Comparison of ENCODE assay signal across 3 cellular contexts in the genomic region with DNA sequence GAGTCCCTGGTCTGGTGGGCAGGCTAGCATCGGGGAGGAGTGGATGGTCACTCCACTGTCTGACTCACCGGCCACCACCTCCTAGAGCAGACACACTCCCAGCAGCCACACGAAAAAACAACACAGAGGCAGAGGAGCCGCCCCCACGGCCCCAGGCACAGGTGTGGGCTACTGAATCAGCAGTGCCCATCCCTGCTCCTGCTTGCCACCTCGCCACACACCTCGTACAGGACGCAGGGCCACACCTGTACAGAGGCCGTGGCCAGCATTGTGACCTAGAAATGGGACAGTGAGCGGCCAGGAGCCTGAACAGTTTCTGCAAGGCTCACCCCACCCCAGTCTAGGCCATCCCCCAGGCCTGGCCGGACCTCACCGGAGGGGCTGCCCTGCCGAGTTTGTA.
TF ChIP-seq lines count a peak whose summit lies in the region.

No MANE protein-coding gene starts in this region.

TF ChIP-seq in HCT116, 20 proteins besides CTCF, POLR2A, EP300 and RAD21:
- no peak for TF ChIP-seq ZNF274 (IDR thresholded peaks at IDR 0.05; ENCODE audit: low read depth, low read length)
- no peak for TF ChIP-seq SRF (IDR thresholded peaks at IDR 0.05; ENCODE audit: low read depth)
- no peak for TF ChIP-seq EZH2phosphoT487 (IDR thresholded peaks at IDR 0.05; ENCODE audit: borderline replicate concordance)
- no peak for TF ChIP-seq SIN3A (IDR thresholded peaks at IDR 0.05; ENCODE audit: low read depth)
- no peak for TF ChIP-seq JUND (IDR thresholded peaks at IDR 0.05)
- TF ChIP-seq FOSL1 (IDR thresholded peaks at IDR 0.05; ENCODE audit: low read depth) = no peak
- TF ChIP-seq CEBPB (IDR thresholded peaks at IDR 0.05; ENCODE audit: low read depth) = no peak
- no peak for TF ChIP-seq POLR2AphosphoS5 (IDR thresholded peaks at IDR 0.05; ENCODE audit: low read depth, low read length)
- no peak for TF ChIP-seq CBX3 (IDR thresholded peaks at IDR 0.05; ENCODE audit: low read depth)
- TF ChIP-seq EGR1 (IDR thresholded peaks at IDR 0.05; ENCODE audit: low read depth) = no peak
- TF ChIP-seq, protein P1, sequence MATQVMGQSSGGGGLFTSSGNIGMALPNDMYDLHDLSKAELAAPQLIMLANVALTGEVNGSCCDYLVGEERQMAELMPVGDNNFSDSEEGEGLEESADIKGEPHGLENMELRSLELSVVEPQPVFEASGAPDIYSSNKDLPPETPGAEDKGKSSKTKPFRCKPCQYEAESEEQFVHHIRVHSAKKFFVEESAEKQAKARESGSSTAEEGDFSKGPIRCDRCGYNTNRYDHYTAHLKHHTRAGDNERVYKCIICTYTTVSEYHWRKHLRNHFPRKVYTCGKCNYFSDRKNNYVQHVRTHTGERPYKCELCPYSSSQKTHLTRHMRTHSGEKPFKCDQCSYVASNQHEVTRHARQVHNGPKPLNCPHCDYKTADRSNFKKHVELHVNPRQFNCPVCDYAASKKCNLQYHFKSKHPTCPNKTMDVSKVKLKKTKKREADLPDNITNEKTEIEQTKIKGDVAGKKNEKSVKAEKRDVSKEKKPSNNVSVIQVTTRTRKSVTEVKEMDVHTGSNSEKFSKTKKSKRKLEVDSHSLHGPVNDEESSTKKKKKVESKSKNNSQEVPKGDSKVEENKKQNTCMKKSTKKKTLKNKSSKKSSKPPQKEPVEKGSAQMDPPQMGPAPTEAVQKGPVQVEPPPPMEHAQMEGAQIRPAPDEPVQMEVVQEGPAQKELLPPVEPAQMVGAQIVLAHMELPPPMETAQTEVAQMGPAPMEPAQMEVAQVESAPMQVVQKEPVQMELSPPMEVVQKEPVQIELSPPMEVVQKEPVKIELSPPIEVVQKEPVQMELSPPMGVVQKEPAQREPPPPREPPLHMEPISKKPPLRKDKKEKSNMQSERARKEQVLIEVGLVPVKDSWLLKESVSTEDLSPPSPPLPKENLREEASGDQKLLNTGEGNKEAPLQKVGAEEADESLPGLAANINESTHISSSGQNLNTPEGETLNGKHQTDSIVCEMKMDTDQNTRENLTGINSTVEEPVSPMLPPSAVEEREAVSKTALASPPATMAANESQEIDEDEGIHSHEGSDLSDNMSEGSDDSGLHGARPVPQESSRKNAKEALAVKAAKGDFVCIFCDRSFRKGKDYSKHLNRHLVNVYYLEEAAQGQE (IDR thresholded peaks at IDR 0.05; ENCODE audit: low read depth) = no peak
- TF ChIP-seq ELF1 (IDR thresholded peaks at IDR 0.05; ENCODE audit: borderline replicate concordance, low read depth) = no peak
- TF ChIP-seq SP1 (IDR thresholded peaks at IDR 0.05; ENCODE audit: low read depth) = no peak
- TF ChIP-seq, protein P2, sequence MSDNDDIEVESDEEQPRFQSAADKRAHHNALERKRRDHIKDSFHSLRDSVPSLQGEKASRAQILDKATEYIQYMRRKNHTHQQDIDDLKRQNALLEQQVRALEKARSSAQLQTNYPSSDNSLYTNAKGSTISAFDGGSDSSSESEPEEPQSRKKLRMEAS (IDR thresholded peaks at IDR 0.05) = no peak
- TF ChIP-seq, protein P3, sequence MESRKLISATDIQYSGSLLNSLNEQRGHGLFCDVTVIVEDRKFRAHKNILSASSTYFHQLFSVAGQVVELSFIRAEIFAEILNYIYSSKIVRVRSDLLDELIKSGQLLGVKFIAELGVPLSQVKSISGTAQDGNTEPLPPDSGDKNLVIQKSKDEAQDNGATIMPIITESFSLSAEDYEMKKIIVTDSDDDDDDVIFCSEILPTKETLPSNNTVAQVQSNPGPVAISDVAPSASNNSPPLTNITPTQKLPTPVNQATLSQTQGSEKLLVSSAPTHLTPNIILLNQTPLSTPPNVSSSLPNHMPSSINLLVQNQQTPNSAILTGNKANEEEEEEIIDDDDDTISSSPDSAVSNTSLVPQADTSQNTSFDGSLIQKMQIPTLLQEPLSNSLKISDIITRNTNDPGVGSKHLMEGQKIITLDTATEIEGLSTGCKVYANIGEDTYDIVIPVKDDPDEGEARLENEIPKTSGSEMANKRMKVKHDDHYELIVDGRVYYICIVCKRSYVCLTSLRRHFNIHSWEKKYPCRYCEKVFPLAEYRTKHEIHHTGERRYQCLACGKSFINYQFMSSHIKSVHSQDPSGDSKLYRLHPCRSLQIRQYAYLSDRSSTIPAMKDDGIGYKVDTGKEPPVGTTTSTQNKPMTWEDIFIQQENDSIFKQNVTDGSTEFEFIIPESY (IDR thresholded peaks at IDR 0.05; ENCODE audit: extremely low read depth, insufficient replicate concordance, low read length) = no peak

TF ChIP-seq in K562, 482 proteins besides CTCF, POLR2A, EP300 and RAD21 (continues in another document):
- TF ChIP-seq PTTG1 (tag; IDR thresholded peaks at IDR 0.05; ENCODE audit: low read depth) (no peak), CSDE1 (IDR thresholded peaks at IDR 0.05) (no peak), CBX3 (IDR thresholded peaks at IDR 0.05; ENCODE audit: borderline replicate concordance in 1 of 2, low read length in 2 of 2) (no peak), ZNF143 (CRISPR knock-in tag; IDR thresholded peaks at IDR 0.05) (no peak), SMAD3 (CRISPR knock-in tag; conservative IDR thresholded peaks at IDR 0.05) (no peak), GATA2 (CRISPR knock-in tag; IDR thresholded peaks at IDR 0.05) (no peak), ZNF311 (CRISPR knock-in tag; IDR thresholded peaks at IDR 0.05) (no peak), FOXP1 (CRISPR knock-in tag; IDR thresholded peaks at IDR 0.05) (no peak), MBD2 (IDR thresholded peaks at IDR 0.05; ENCODE audit: borderline replicate concordance, low read depth) (no peak), TCF3 (CRISPR knock-in tag; IDR thresholded peaks at IDR 0.05) (no peak), DMBX1 (CRISPR knock-in tag; IDR thresholded peaks at IDR 0.05; ENCODE audit: borderline replicate concordance) (no peak), PCBP2 (IDR thresholded peaks at IDR 0.05; ENCODE audit: low read depth, low read length, poor library complexity, severe bottlenecking) (no peak), ARNT (IDR thresholded peaks at IDR 0.05) (no peak)
- TF ChIP-seq, protein P4, sequence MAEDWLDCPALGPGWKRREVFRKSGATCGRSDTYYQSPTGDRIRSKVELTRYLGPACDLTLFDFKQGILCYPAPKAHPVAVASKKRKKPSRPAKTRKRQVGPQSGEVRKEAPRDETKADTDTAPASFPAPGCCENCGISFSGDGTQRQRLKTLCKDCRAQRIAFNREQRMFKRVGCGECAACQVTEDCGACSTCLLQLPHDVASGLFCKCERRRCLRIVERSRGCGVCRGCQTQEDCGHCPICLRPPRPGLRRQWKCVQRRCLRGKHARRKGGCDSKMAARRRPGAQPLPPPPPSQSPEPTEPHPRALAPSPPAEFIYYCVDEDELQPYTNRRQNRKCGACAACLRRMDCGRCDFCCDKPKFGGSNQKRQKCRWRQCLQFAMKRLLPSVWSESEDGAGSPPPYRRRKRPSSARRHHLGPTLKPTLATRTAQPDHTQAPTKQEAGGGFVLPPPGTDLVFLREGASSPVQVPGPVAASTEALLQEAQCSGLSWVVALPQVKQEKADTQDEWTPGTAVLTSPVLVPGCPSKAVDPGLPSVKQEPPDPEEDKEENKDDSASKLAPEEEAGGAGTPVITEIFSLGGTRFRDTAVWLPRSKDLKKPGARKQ (CRISPR knock-in tag; IDR thresholded peaks at IDR 0.05) = no peak
- TF ChIP-seq, protein P5, sequence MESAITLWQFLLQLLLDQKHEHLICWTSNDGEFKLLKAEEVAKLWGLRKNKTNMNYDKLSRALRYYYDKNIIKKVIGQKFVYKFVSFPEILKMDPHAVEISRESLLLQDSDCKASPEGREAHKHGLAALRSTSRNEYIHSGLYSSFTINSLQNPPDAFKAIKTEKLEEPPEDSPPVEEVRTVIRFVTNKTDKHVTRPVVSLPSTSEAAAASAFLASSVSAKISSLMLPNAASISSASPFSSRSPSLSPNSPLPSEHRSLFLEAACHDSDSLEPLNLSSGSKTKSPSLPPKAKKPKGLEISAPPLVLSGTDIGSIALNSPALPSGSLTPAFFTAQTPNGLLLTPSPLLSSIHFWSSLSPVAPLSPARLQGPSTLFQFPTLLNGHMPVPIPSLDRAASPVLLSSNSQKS (CRISPR knock-in tag; IDR thresholded peaks at IDR 0.05) = no peak
- TF ChIP-seq, protein P6, sequence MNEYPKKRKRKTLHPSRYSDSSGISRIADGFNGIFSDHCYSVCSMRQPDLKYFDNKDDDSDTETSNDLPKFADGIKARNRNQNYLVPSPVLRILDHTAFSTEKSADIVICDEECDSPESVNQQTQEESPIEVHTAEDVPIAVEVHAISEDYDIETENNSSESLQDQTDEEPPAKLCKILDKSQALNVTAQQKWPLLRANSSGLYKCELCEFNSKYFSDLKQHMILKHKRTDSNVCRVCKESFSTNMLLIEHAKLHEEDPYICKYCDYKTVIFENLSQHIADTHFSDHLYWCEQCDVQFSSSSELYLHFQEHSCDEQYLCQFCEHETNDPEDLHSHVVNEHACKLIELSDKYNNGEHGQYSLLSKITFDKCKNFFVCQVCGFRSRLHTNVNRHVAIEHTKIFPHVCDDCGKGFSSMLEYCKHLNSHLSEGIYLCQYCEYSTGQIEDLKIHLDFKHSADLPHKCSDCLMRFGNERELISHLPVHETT (CRISPR knock-in tag; conservative IDR thresholded peaks at IDR 0.05 in 1 of 2, IDR thresholded peaks at IDR 0.05 in 1 of 2) = no peak
- TF ChIP-seq, protein P7, sequence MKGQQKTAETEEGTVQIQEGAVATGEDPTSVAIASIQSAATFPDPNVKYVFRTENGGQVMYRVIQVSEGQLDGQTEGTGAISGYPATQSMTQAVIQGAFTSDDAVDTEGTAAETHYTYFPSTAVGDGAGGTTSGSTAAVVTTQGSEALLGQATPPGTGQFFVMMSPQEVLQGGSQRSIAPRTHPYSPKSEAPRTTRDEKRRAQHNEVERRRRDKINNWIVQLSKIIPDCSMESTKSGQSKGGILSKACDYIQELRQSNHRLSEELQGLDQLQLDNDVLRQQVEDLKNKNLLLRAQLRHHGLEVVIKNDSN (CRISPR knock-in tag; IDR thresholded peaks at IDR 0.05) = no peak

TF ChIP-seq in HepG2, 621 proteins besides CTCF, POLR2A, EP300 and RAD21 (continues in another document):
- TF ChIP-seq, protein P8, sequence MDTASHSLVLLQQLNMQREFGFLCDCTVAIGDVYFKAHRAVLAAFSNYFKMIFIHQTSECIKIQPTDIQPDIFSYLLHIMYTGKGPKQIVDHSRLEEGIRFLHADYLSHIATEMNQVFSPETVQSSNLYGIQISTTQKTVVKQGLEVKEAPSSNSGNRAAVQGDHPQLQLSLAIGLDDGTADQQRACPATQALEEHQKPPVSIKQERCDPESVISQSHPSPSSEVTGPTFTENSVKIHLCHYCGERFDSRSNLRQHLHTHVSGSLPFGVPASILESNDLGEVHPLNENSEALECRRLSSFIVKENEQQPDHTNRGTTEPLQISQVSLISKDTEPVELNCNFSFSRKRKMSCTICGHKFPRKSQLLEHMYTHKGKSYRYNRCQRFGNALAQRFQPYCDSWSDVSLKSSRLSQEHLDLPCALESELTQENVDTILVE (CRISPR knock-in tag; IDR thresholded peaks at IDR 0.05) = no peak
- TF ChIP-seq ZNF33B (CRISPR knock-in tag; IDR thresholded peaks at IDR 0.05) (no peak), SYNCRIP (IDR thresholded peaks at IDR 0.05; ENCODE audit: insufficient read depth, low read depth, low read length) (no peak), ARID2 (CRISPR knock-in tag; IDR thresholded peaks at IDR 0.05; ENCODE audit: borderline replicate concordance) (no peak), ZNF335 (CRISPR knock-in tag; IDR thresholded peaks at IDR 0.05) (no peak), ZFP41 (CRISPR knock-in tag; IDR thresholded peaks at IDR 0.05; ENCODE audit: borderline replicate concordance) (no peak), ZSCAN22 (CRISPR knock-in tag; IDR thresholded peaks at IDR 0.05) (no peak), FOXC1 (CRISPR knock-in tag; IDR thresholded peaks at IDR 0.05; ENCODE audit: borderline replicate concordance) (no peak), SMYD3 (CRISPR knock-in tag; IDR thresholded peaks at IDR 0.05) (no peak), ZBTB21 (CRISPR knock-in tag; IDR thresholded peaks at IDR 0.05) (no peak), ZNF224 (CRISPR knock-in tag; IDR thresholded peaks at IDR 0.05) (no peak), ZNF556 (CRISPR knock-in tag; IDR thresholded peaks at IDR 0.05; ENCODE audit: borderline replicate concordance) (no peak), NFRKB (IDR thresholded peaks at IDR 0.05) (no peak)
- TF ChIP-seq, protein P9, sequence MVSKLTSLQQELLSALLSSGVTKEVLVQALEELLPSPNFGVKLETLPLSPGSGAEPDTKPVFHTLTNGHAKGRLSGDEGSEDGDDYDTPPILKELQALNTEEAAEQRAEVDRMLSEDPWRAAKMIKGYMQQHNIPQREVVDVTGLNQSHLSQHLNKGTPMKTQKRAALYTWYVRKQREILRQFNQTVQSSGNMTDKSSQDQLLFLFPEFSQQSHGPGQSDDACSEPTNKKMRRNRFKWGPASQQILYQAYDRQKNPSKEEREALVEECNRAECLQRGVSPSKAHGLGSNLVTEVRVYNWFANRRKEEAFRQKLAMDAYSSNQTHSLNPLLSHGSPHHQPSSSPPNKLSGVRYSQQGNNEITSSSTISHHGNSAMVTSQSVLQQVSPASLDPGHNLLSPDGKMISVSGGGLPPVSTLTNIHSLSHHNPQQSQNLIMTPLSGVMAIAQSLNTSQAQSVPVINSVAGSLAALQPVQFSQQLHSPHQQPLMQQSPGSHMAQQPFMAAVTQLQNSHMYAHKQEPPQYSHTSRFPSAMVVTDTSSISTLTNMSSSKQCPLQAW (CRISPR knock-in tag; IDR thresholded peaks at IDR 0.05) = no peak
- TF ChIP-seq, protein P10, sequence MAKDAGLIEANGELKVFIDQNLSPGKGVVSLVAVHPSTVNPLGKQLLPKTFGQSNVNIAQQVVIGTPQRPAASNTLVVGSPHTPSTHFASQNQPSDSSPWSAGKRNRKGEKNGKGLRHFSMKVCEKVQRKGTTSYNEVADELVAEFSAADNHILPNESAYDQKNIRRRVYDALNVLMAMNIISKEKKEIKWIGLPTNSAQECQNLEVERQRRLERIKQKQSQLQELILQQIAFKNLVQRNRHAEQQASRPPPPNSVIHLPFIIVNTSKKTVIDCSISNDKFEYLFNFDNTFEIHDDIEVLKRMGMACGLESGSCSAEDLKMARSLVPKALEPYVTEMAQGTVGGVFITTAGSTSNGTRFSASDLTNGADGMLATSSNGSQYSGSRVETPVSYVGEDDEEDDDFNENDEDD (CRISPR knock-in tag; IDR thresholded peaks at IDR 0.05; ENCODE audit: borderline replicate concordance) = no peak
- TF ChIP-seq, protein P11, sequence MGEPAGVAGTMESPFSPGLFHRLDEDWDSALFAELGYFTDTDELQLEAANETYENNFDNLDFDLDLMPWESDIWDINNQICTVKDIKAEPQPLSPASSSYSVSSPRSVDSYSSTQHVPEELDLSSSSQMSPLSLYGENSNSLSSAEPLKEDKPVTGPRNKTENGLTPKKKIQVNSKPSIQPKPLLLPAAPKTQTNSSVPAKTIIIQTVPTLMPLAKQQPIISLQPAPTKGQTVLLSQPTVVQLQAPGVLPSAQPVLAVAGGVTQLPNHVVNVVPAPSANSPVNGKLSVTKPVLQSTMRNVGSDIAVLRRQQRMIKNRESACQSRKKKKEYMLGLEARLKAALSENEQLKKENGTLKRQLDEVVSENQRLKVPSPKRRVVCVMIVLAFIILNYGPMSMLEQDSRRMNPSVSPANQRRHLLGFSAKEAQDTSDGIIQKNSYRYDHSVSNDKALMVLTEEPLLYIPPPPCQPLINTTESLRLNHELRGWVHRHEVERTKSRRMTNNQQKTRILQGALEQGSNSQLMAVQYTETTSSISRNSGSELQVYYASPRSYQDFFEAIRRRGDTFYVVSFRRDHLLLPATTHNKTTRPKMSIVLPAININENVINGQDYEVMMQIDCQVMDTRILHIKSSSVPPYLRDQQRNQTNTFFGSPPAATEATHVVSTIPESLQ (CRISPR knock-in tag; conservative IDR thresholded peaks at IDR 0.05) = no peak
- TF ChIP-seq, protein P12, sequence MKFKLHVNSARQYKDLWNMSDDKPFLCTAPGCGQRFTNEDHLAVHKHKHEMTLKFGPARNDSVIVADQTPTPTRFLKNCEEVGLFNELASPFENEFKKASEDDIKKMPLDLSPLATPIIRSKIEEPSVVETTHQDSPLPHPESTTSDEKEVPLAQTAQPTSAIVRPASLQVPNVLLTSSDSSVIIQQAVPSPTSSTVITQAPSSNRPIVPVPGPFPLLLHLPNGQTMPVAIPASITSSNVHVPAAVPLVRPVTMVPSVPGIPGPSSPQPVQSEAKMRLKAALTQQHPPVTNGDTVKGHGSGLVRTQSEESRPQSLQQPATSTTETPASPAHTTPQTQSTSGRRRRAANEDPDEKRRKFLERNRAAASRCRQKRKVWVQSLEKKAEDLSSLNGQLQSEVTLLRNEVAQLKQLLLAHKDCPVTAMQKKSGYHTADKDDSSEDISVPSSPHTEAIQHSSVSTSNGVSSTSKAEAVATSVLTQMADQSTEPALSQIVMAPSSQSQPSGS (CRISPR knock-in tag; IDR thresholded peaks at IDR 0.05) = no peak
